In genomic region chr5:82969221-82969976, GRCh38 we compare ENCODE assay signal across 8 cellular contexts.
DNase-seq lines count a peak whose midpoint lies in the region; ATAC-seq and TF ChIP-seq lines count a peak whose summit lies in the region.
"Not testable (repeated sequence)": the region's sequence is repeated elsewhere in the genome, so short reads cannot be mapped to it uniquely, and the experiment has no call there.

No MANE protein-coding gene starts in this region.

- H3K4me2 ChIP-seq in HCT116 (ENCODE audit: low read length), result peak overlapping the region; percentile 48

- CTCF ChIA-PET in HCT116 (lab: Charles Lee); activated CD4-positive, alpha-beta memory T cell treated with anti-CD3 and anti-CD28 coated beads for 36 hours (lab: Charles Lee); activated naive CD4-positive, alpha-beta T cell treated with anti-CD3 and anti-CD28 coated beads for 36 hours (lab: Charles Lee): not testable (repeated sequence)

- H3K9me3 Mint-ChIP-seq in activated CD4-positive, alpha-beta memory T cell treated with anti-CD3 and anti-CD28 coated beads for 36 hours; activated naive CD4-positive, alpha-beta T cell treated with anti-CD3 and anti-CD28 coated beads for 36 hours: not testable (repeated sequence)

- not testable (repeated sequence) for H3K27me3 Mint-ChIP-seq in activated CD4-positive, alpha-beta memory T cell treated with anti-CD3 and anti-CD28 coated beads for 36 hours; activated naive CD4-positive, alpha-beta T cell treated with anti-CD3 and anti-CD28 coated beads for 36 hours (ENCODE audit: low read depth)

- H3K36me3 ChIP-seq in HCT116 (ENCODE audit: control insufficient read depth in 1 of 2, insufficient read depth in 2 of 2, low read length in 2 of 2), result peaks cover 0 to 57% of the 10 kb centered on the region in 2 experiments; a peak in 2 of 4 replicates

- H4K20me1 ChIP-seq in HCT116 (ENCODE audit: insufficient read depth), result not testable (repeated sequence)

- not testable (repeated sequence) for H3K4me3 ChIP-seq in HCT116 (replicated peaks in 1 of 2; ENCODE audit: low read depth in 1 of 2, low read length in 2 of 2)

- peak; percentile 92 for DNase-seq in A172 (ENCODE audit: low spot score)
- peak; percentile 89 for DNase-seq in HCT116 (ENCODE audit: low read depth, low spot score)
- DNase-seq in RPMI7951 (ENCODE audit: low read depth), result peak; percentile 18
- peak; percentile 70 for DNase-seq in activated CD4-positive, alpha-beta memory T cell treated with anti-CD3 and anti-CD28 coated beads for 36 hours
- peak; percentile 49 for DNase-seq in activated naive CD4-positive, alpha-beta T cell treated with anti-CD3 and anti-CD28 coated beads for 36 hours
- DNase-seq in mucosa of gallbladder (ENCODE audit: low spot score), result peak; percentile 62
- DNase-seq in stimulated activated CD4-positive, alpha-beta T cell treated with anti-CD3 and anti-CD28 coated beads, Interleukin-4, amount 100 ng/mL, for 24 hours, result peak; percentile 49

- H3K9ac ChIP-seq in HCT116 (ENCODE audit: low read length), result peak overlapping the region; percentile 56

- intact Hi-C loops in HCT116 (cut with micrococcal nuclease), result loop anchor here (2.0 kb wide), 1 partner anchor 461 kb away; no protein-coding TSS in a partner anchor
- intact Hi-C loops in activated CD4-positive, alpha-beta memory T cell treated with anti-CD3 and anti-CD28 coated beads for 36 hours (cut with micrococcal nuclease), result loop anchor here (1.0 to 2.0 kb wide), 3 partner anchors 108 to 613 kb away; partner anchors contain the start of genes TMEM167A and XRCC4
- intact Hi-C loops in activated naive CD4-positive, alpha-beta T cell treated with anti-CD3 and anti-CD28 coated beads for 36 hours (cut with micrococcal nuclease), result loop anchor here (5.0 kb wide), 1 partner anchor 108 kb away; the partner anchor contains the start of genes TMEM167A and XRCC4

- H3K4me1 Mint-ChIP-seq in activated CD4-positive, alpha-beta memory T cell treated with anti-CD3 and anti-CD28 coated beads for 36 hours (ENCODE audit: low read depth), result peaks cover 18% of the 10 kb centered on the region
- not testable (repeated sequence) for H3K4me1 Mint-ChIP-seq in activated naive CD4-positive, alpha-beta T cell treated with anti-CD3 and anti-CD28 coated beads for 36 hours (ENCODE audit: low read depth)

- H3K36me3 Mint-ChIP-seq in activated CD4-positive, alpha-beta memory T cell treated with anti-CD3 and anti-CD28 coated beads for 36 hours; activated naive CD4-positive, alpha-beta T cell treated with anti-CD3 and anti-CD28 coated beads for 36 hours (ENCODE audit: low read depth): not testable (repeated sequence)

- peak overlapping the region; percentile 11 for H3K4me3 Mint-ChIP-seq in activated CD4-positive, alpha-beta memory T cell treated with anti-CD3 and anti-CD28 coated beads for 36 hours
- H3K4me3 Mint-ChIP-seq in activated naive CD4-positive, alpha-beta T cell treated with anti-CD3 and anti-CD28 coated beads for 36 hours, result not testable (repeated sequence)

- not testable (repeated sequence) for TF ChIP-seq POLR2A in HCT116 (IDR thresholded peaks at IDR 0.05; ENCODE audit: borderline replicate concordance, extremely low read depth, insufficient read depth, insufficient read length)

- H3K27ac ChIP-seq in HCT116 (ENCODE audit: low read depth, low read length), result peak overlapping the region; percentile 82

- peaks cover 74% of the 10 kb centered on the region for H3K79me2 ChIP-seq in HCT116 (ENCODE audit: insufficient read depth, low read length)

- POLR2A ChIA-PET in HCT116 (lab: Charles Lee), result interaction anchor here (1.4 kb wide), 1 partner anchor 504 kb away, joined by 4 read pairs; no protein-coding TSS in a partner anchor
- POLR2A ChIA-PET in activated CD4-positive, alpha-beta memory T cell treated with anti-CD3 and anti-CD28 coated beads for 36 hours (lab: Charles Lee), result not testable (repeated sequence)

- H3K4me1 ChIP-seq in HCT116 (ENCODE audit: control insufficient read depth in 1 of 2, insufficient read depth in 2 of 2, low read length in 2 of 2), result peaks cover 30 to 94% of the 10 kb centered on the region in 2 experiments

- TSS peak; percentile 88 for BruUV-seq in HCT116 (replicated peaks; lab: Mats Ljungman, UMichigan)

- RAD21 ChIA-PET in HCT116 (lab: Charles Lee; ENCODE audit: low non-redundant PET in 1 of 2, low total read pairs in 2 of 2, uncharacterized antibody in 2 of 2, unreplicated experiment in 2 of 2), result not testable (repeated sequence)

- peak overlapping the region; percentile 47 for H3K27ac Mint-ChIP-seq in activated CD4-positive, alpha-beta memory T cell treated with anti-CD3 and anti-CD28 coated beads for 36 hours
- H3K27ac Mint-ChIP-seq in activated naive CD4-positive, alpha-beta T cell treated with anti-CD3 and anti-CD28 coated beads for 36 hours, result peak overlapping the region; percentile 34

- H2AFZ ChIP-seq in HCT116 (ENCODE audit: low read depth, low read length, poor library complexity, severe bottlenecking), result not testable (repeated sequence)

- not testable (repeated sequence) for H3K27me3 ChIP-seq in HCT116 (ENCODE audit: insufficient read depth, low read length)

- not testable (repeated sequence) for TF ChIP-seq CTCF in HCT116 (IDR thresholded peaks at IDR 0.05 in 2 of 3, conservative IDR thresholded peaks at IDR 0.05 in 1 of 3; ENCODE audit: borderline replicate concordance in 1 of 3, insufficient read depth in 1 of 3, low read depth in 2 of 3, low read length in 2 of 3)

- H3K9me2 ChIP-seq in HCT116 (ENCODE audit: insufficient read depth), result not testable (repeated sequence)

- H3K9me3 ChIP-seq in HCT116 (ENCODE audit: control insufficient read depth in 1 of 2, insufficient read depth in 1 of 2, low read depth in 1 of 2, low read length in 2 of 2), result not testable (repeated sequence)

- TF ChIP-seq RAD21 in HCT116 (IDR thresholded peaks at IDR 0.05; ENCODE audit: low read depth), result not testable (repeated sequence)

- ATAC-seq in HCT116 (peak; percentile 77), esophagus mucosa (peak; percentile 84)

TF ChIP-seq in HCT116, 20 proteins besides CTCF, POLR2A, EP300 and RAD21:
- TF ChIP-seq POLR2AphosphoS5 (IDR thresholded peaks at IDR 0.05; ENCODE audit: low read depth, low read length) (peak; percentile 68; the same call in 1 of the 2 replicates), TCF7L2 (IDR thresholded peaks at IDR 0.05; ENCODE audit: borderline replicate concordance, extremely low read depth, insufficient read depth, insufficient read length) (peak; percentile 57)

Comparison
In these comparisons a context has a peak if more than half of its experiments do, and no peak if none do; other contexts are left out.
1. DNase-seq: peak in every context shown above with its lines; median percentile 92 in A172; 89 in HCT116; 70 in activated CD4-positive, alpha-beta memory T cell treated with anti-CD3 and anti-CD28 coated beads for 36 hours; 62 in mucosa of gallbladder; 49 in activated naive CD4-positive, alpha-beta T cell treated with anti-CD3 and anti-CD28 coated beads for 36 hours; 49 in stimulated activated CD4-positive, alpha-beta T cell treated with anti-CD3 and anti-CD28 coated beads, Interleukin-4, amount 100 ng/mL, for 24 hours; 18 in RPMI7951.